In genomic region chr10:129280103-129280502, GRCh38 we compare ENCODE assay signal across 16 cellular contexts.
DNase-seq lines count a peak whose midpoint lies in the region; ATAC-seq and TF ChIP-seq lines count a peak whose summit lies in the region.
"Had no signal": no experiment of that assay in that cellular context is flagged by ENCODE, and none has a peak within 500 bp of the region (broad histone marks: within the 10 kb centered on the region; RNA-seq: fewer than 3 reads in every experiment).

No MANE protein-coding gene starts in this region.

- no peak for TF ChIP-seq CTCF in left ventricle myocardium inferior (IDR thresholded peaks at IDR 0.05; ENCODE audit: borderline replicate concordance)
- no peak for TF ChIP-seq CTCF in right atrium auricular region (IDR thresholded peaks at IDR 0.05)
- no peak for TF ChIP-seq CTCF in smooth muscle cell (IDR thresholded peaks at IDR 0.05; ENCODE audit: borderline replicate concordance, insufficient read depth, poor library complexity, severe bottlenecking)

- DNase-seq in left ventricle myocardium inferior (no peak), right atrium auricular region (ENCODE audit: low spot score) (no peak), left ventricle myocardium superior (no peak), aorta (no peak), smooth muscle cell (lab: John Stamatoyannopoulos, UW; ENCODE audit: unreplicated experiment) (no peak), HPDE6-E6E7 (ENCODE audit: extremely low spot score) (no peak)
- DNase-seq: Caco-2; CD4-positive, CD25-positive, alpha-beta regulatory T cell; CD8-positive, alpha-beta T cell; DMS153; DND-41; H9 had no signal

- H4K20me1 ChIP-seq in smooth muscle cell (ENCODE audit: low read depth): no peaks in the 10 kb centered on the region
- H4K20me1 ChIP-seq: BLaER1 had no signal

- intact Hi-C loops in left ventricle myocardium inferior (cut with micrococcal nuclease) (no loop called here), left ventricle myocardium superior (cut with micrococcal nuclease) (no loop called here), aorta (cut with DNase I) (no loop called here)

- peaks cover 15% of the 10 kb centered on the region for H3K9me3 ChIP-seq in left ventricle myocardium inferior (replicated peaks)
- H3K9me3 ChIP-seq in right atrium auricular region: peaks cover 0 to 13% of the 10 kb centered on the region in 2 donors
- H3K9me3 ChIP-seq in aorta (ENCODE audit: control insufficient read depth, low read length): no peaks in the 10 kb centered on the region
- H3K9me3 ChIP-seq in smooth muscle cell (replicated peaks; ENCODE audit: low read depth): no peaks in the 10 kb centered on the region
- H3K9me3 ChIP-seq: BLaER1, Caco-2 had no signal

- no peaks in the 10 kb centered on the region for H3K36me3 ChIP-seq in left ventricle myocardium inferior
- no peaks in the 10 kb centered on the region for H3K36me3 ChIP-seq in right atrium auricular region
- H3K36me3 ChIP-seq in aorta (ENCODE audit: control insufficient read depth in 1 of 2, insufficient read depth in 2 of 2, low read length in 1 of 2): no peaks in the 10 kb centered on the region
- no peaks in the 10 kb centered on the region for H3K36me3 ChIP-seq in smooth muscle cell (ENCODE audit: low read depth)
- H3K36me3 ChIP-seq: BLaER1 had no signal

- no peaks in the 10 kb centered on the region for H3K79me2 ChIP-seq in smooth muscle cell (ENCODE audit: low read depth)

- H3K9ac ChIP-seq in smooth muscle cell (ENCODE audit: low read depth): no peak overlapping the region
- H3K9ac ChIP-seq: BLaER1 had no signal

- no peaks in the 10 kb centered on the region for H3F3A ChIP-seq in smooth muscle cell (ENCODE audit: low read depth)

- H2AFZ ChIP-seq in smooth muscle cell (ENCODE audit: low read depth): no peak overlapping the region
- H2AFZ ChIP-seq: GM23338 had no signal

- H3K27me3 ChIP-seq in left ventricle myocardium inferior (ENCODE audit: low read depth) (no peaks in the 10 kb centered on the region), right atrium auricular region (no peaks in the 10 kb centered on the region), aorta (ENCODE audit: control insufficient read depth in 1 of 2, insufficient read depth in 2 of 2, low read length in 1 of 2) (no peaks in the 10 kb centered on the region), smooth muscle cell (ENCODE audit: low read depth) (no peaks in the 10 kb centered on the region)
- H3K27me3 ChIP-seq: BLaER1 had no signal

- H3K4me3 ChIP-seq in left ventricle myocardium inferior (no peak overlapping the region), right atrium auricular region (no peak overlapping the region), aorta (ENCODE audit: low read length in 2 of 2) (no peak overlapping the region), smooth muscle cell (no peak overlapping the region)
- H3K4me3 ChIP-seq: BLaER1, GM23338 had no signal

- ATAC-seq in left ventricle myocardium superior (peak; percentile 70), aorta (ENCODE audit: low FRiP score) (peak; percentile 66)
- ATAC-seq: CD8-positive, alpha-beta T cell; GM23338; HCT116 had no signal

- H3K27ac ChIP-seq in left ventricle myocardium inferior (replicated peaks): peak overlapping the region; percentile 67
- H3K27ac ChIP-seq in right atrium auricular region: no peak overlapping the region
- no peak overlapping the region for H3K27ac ChIP-seq in aorta (ENCODE audit: low read depth in 1 of 2, low read length in 2 of 2)
- H3K27ac ChIP-seq in smooth muscle cell (ENCODE audit: low read depth): no peak overlapping the region
- H3K27ac ChIP-seq: BLaER1, C4-2B had no signal

- H3K4me2 ChIP-seq in smooth muscle cell: no peak overlapping the region
- H3K4me2 ChIP-seq: BLaER1, GM23338 had no signal

- 45 to 58% methylated on average over 1 of the region's 1 CpG for WGBS in aorta, 2 donors
- 94% methylated on average over 1 of the region's 1 CpG for WGBS in smooth muscle cell (ENCODE audit: low lambda C conversion rate)

- peaks cover 19% of the 10 kb centered on the region for H3K4me1 ChIP-seq in left ventricle myocardium inferior
- peaks cover 0 to 8% of the 10 kb centered on the region in 2 donors for H3K4me1 ChIP-seq in right atrium auricular region
- no peaks in the 10 kb centered on the region for H3K4me1 ChIP-seq in aorta (ENCODE audit: control insufficient read depth in 1 of 2, insufficient read depth in 2 of 2, low read length in 2 of 2)
- H3K4me1 ChIP-seq in smooth muscle cell (ENCODE audit: low read depth): no peaks in the 10 kb centered on the region
- H3K4me1 ChIP-seq: BLaER1, Caco-2 had no signal
